ENCODE assay signal across 1 cellular context in genomic region chr3:72087420-72087819, GRCh38.
TF ChIP-seq lines count a peak whose summit lies in the region.

No MANE protein-coding gene starts in this region.

TF ChIP-seq in HEK293, 187 proteins besides CTCF, POLR2A, EP300 and RAD21 (continued from another document):
- TF ChIP-seq, protein P1, sequence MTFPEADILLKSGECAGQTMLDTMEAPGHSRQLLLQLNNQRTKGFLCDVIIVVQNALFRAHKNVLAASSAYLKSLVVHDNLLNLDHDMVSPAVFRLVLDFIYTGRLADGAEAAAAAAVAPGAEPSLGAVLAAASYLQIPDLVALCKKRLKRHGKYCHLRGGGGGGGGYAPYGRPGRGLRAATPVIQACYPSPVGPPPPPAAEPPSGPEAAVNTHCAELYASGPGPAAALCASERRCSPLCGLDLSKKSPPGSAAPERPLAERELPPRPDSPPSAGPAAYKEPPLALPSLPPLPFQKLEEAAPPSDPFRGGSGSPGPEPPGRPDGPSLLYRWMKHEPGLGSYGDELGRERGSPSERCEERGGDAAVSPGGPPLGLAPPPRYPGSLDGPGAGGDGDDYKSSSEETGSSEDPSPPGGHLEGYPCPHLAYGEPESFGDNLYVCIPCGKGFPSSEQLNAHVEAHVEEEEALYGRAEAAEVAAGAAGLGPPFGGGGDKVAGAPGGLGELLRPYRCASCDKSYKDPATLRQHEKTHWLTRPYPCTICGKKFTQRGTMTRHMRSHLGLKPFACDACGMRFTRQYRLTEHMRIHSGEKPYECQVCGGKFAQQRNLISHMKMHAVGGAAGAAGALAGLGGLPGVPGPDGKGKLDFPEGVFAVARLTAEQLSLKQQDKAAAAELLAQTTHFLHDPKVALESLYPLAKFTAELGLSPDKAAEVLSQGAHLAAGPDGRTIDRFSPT (tag by site-specific recombination; IDR thresholded peaks at IDR 0.05): no peak
- TF ChIP-seq ZFHX2 (tag by site-specific recombination; conservative IDR thresholded peaks at IDR 0.05): peak; percentile 49
- TF ChIP-seq TRIM28 (IDR thresholded peaks at IDR 0.05; ENCODE audit: borderline replicate concordance, low read length): no peak
- TF ChIP-seq ZIC2 (tag by site-specific recombination; IDR thresholded peaks at IDR 0.05): no peak
- TF ChIP-seq ZNF433 (tag by site-specific recombination; IDR thresholded peaks at IDR 0.05; ENCODE audit: low read depth): no peak
